Comparison of ENCODE assay signal across 11 cellular contexts in genomic region chr14:76772300-76773187, GRCh38. TPM values are rescaled to one million over a fixed set of nuclear protein-coding genes. Genes with fewer than 3 reads are reported as not detected.
A peak's percentile ranks its signal among the peaks of the same experiment; 100 is the strongest.
DNase-seq lines count a peak whose midpoint lies in the region; ATAC-seq, FAIRE-seq and TF ChIP-seq lines count a peak whose summit lies in the region.
"Had no signal": no experiment of that assay in that cellular context is flagged by ENCODE, and none has a peak within 500 bp of the region (broad histone marks: within the 10 kb centered on the region; RNA-seq: fewer than 3 reads in every experiment).

No MANE protein-coding gene starts in this region.

- ATAC-seq in esophagus mucosa (peak; percentile 9), HG03196 (IDR thresholded peaks at IDR 0.05; ENCODE audit: unreplicated experiment) (no peak)

- H3K36me3 Mint-ChIP-seq in mesothelial cell of epicardium: peaks cover 11% of the 10 kb centered on the region
- H3K36me3 Mint-ChIP-seq: memory B cell had no signal

- H3K4me1 Mint-ChIP-seq in mesothelial cell of epicardium: peaks cover 34% of the 10 kb centered on the region

- TF ChIP-seq CTCF in mesothelial cell of epicardium (IDR thresholded peaks at IDR 0.05; ENCODE audit: unreplicated experiment): no peak

- H3K4me3 Mint-ChIP-seq in mesothelial cell of epicardium: peak overlapping the region; percentile 33
- H3K4me3 Mint-ChIP-seq: memory B cell had no signal

- DNase-seq in SKM-1 treated with dmso at 0.1 percent for 144 hours (lab: John Stamatoyannopoulos, UW; ENCODE audit: unreplicated experiment): peak; percentile 30
- DNase-seq in SKM-1 (lab: John Stamatoyannopoulos, UW; ENCODE audit: unreplicated experiment): no peak
- peak in 1 of 2 experiments; percentile 60 for DNase-seq in mesothelial cell of epicardium (ENCODE audit: low spot score in 2 of 2, unreplicated experiment in 2 of 2)
- DNase-seq in urothelium cell line (ENCODE audit: low spot score): peak; percentile 64
- no peak for DNase-seq in MG63
- no peak for DNase-seq in NCI-H774 (lab: John Stamatoyannopoulos, UW)
- DNase-seq: NCI-H1417 treated with DMSO at 0.1 percent for 48 hours had no signal

- peak overlapping the region; percentile 95 for H3K27ac Mint-ChIP-seq in mesothelial cell of epicardium
- H3K27ac Mint-ChIP-seq: memory B cell had no signal

- H3K27me3 Mint-ChIP-seq in mesothelial cell of epicardium (ENCODE audit: low read depth): no peaks in the 10 kb centered on the region

- no peak overlapping the region for H3K4me3 ChIP-seq in MG63

- peak; percentile 70 for FAIRE-seq in urothelium cell line (lab: Jason Lieb, UNC)

- no peaks in the 10 kb centered on the region for H3K36me3 ChIP-seq in MG63

- H3K9me3 Mint-ChIP-seq in mesothelial cell of epicardium: no peaks in the 10 kb centered on the region
- H3K9me3 Mint-ChIP-seq: memory B cell had no signal

- no peaks in the 10 kb centered on the region for H3K9me3 ChIP-seq in MG63

- no peaks in the 10 kb centered on the region for H3K27me3 ChIP-seq in MG63

RNA-seq across cellular contexts. Expression of gene VASH1, which starts 11.3 kb away (rescaled TPM):
- 1.4 TPM for total RNA-seq in esophagus mucosa
- total RNA-seq in mesothelial cell of epicardium: 51.2 to 57.6 TPM (median 55.5 TPM) in 3 replicates
- total RNA-seq in MG63 (2014; rRNA removed; shearing (Covaris generic); ENCODE audit: low replicate concordance): 2.1 and 2.8 TPM in 2 replicates

RNA-seq across cellular contexts. Expression of gene ANGEL1, which starts 40.1 kb away (rescaled TPM):
- total RNA-seq in esophagus mucosa: 9.3 TPM
- total RNA-seq in mesothelial cell of epicardium: 36.3 to 39.9 TPM (median 39.4 TPM) in 3 replicates
- 1.1 and 2.5 TPM in 2 replicates for total RNA-seq in MG63 (2014; rRNA removed; shearing (Covaris generic); ENCODE audit: low replicate concordance)

RNA-seq across cellular contexts. Expression of gene LRRC74A, which starts 53.7 kb away (rescaled TPM):
- total RNA-seq in esophagus mucosa (not detected), mesothelial cell of epicardium (not detected in 3 replicates)
- not detected in 2 replicates for total RNA-seq in MG63 (2014; rRNA removed; shearing (Covaris generic); ENCODE audit: low replicate concordance)
- total RNA-seq: subcutaneous adipose tissue had no signal

Comparison
In these comparisons a context has a peak if more than half of its experiments do, and no peak if none do; other contexts are left out.
1. DNase-seq: peak in SKM-1 treated with dmso at 0.1 percent for 144 hours (single experiment) and urothelium cell line (single experiment); none in SKM-1 (single experiment), MG63 (single experiment) and NCI-H774 (single experiment).
2. RNA of gene VASH1, which starts 11.3 kb away (total RNA-seq): 51.2 to 57.6 TPM in mesothelial cell of epicardium; 2.1 to 2.8 TPM in MG63 and 1.4 TPM in esophagus mucosa (single experiment); every median in the first group is over 10 times any median in the second.